ENCODE assay signal across 1 cellular context in the genomic region with DNA sequence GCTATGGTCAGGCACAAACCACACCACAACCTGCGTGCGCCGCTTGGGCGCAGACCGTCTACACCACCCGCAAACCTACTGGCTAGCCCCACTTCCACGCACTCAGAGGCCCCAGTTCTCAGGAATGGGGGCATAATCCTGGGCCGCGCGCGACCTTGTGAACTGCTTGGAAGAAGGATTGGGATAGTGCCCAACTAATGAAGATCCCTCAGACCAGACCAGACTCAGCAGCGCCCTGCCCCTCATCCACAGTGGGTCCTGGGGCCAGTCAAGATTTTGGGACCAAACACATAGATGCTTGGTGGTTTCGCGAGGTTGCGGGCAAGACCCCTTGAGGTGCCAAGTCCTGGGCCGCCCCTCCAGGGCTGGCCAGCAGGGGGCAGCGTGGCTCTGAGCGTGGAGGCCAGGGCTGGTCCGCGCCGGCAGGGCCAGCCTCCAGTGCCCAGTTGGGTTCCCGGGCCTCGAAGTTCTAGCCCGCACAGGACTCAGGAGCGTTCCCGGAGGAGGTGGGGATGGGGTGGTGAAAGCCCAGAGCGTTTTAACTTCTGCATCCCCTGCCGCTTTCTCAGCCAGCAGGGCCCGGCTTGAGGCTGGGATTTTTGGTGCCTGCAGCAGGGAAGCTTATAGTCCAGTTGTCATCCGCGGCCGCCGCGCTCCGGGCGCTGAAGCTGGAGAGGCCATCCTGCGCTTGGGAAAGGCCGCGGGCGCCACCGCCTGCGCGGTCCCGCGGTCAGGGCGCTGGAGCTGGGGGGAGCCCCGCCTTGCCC.
TF ChIP-seq lines count a peak whose summit lies in the region.

No MANE protein-coding gene starts in this region.

TF ChIP-seq in GM12878, 131 proteins besides CTCF, POLR2A, EP300 and RAD21:
- TF ChIP-seq SMC3 (IDR thresholded peaks at IDR 0.05; ENCODE audit: borderline replicate concordance, low read length) (peak; percentile 46; the same call in 1 of the 2 replicates), YY1 (IDR thresholded peaks at IDR 0.05; ENCODE audit: low read depth, low read length) (no peak), WRNIP1 (IDR thresholded peaks at IDR 0.05; ENCODE audit: borderline replicate concordance, low read depth, low read length) (no peak), BCL11A (IDR thresholded peaks at IDR 0.05; ENCODE audit: low read depth, low read length) (no peak), PAX5 (IDR thresholded peaks at IDR 0.05; ENCODE audit: borderline replicate concordance, low read depth, low read length) (no peak)
